Comparison of ENCODE assay signal across 1 cellular context in genomic region chr13:73216381-73216831, GRCh38.
TF ChIP-seq lines count a peak whose summit lies in the region.

No MANE protein-coding gene starts in this region.

TF ChIP-seq in H1, 55 proteins besides CTCF, POLR2A, EP300 and RAD21:
- TF ChIP-seq GTF2F1 (IDR thresholded peaks at IDR 0.05; ENCODE audit: borderline replicate concordance, low read depth, low read length) (no peak), TBP (IDR thresholded peaks at IDR 0.05; ENCODE audit: low read depth, low read length) (no peak)
